ENCODE assay signal across 14 cellular contexts in genomic region chr5:41762426-41762825, GRCh38.
DNase-seq lines count a peak whose midpoint lies in the region; ATAC-seq and TF ChIP-seq lines count a peak whose summit lies in the region.
"Had no signal": no experiment of that assay in that cellular context is flagged by ENCODE, and none has a peak within 500 bp of the region (broad histone marks: within the 10 kb centered on the region; RNA-seq: fewer than 3 reads in every experiment).

No MANE protein-coding gene starts in this region.

- no peak overlapping the region for H4K91ac ChIP-seq in mesenchymal stem cell (ENCODE audit: low read length)

- no peak overlapping the region for H3K18ac ChIP-seq in mesenchymal stem cell (ENCODE audit: low read depth in 1 of 2, low read length in 2 of 2)

- no peaks in the 10 kb centered on the region for H3K27me3 Mint-ChIP-seq in HFFc6 (ENCODE audit: insufficient read depth)
- H3K27me3 Mint-ChIP-seq in activated CD4-positive, alpha-beta memory T cell treated with anti-CD3 and anti-CD28 coated beads, Interleukin-2, amount 10 ng/mL, durations not matched to agents 7 days and 5 days: no peaks in the 10 kb centered on the region
- no peaks in the 10 kb centered on the region for H3K27me3 Mint-ChIP-seq in activated CD8-positive, alpha-beta memory T cell treated with anti-CD3 and anti-CD28 coated beads, Interleukin-2, amount 10 ng/mL, durations not matched to agents 7 days and 5 days

- no peak overlapping the region for H3K4ac ChIP-seq in mesenchymal stem cell (ENCODE audit: low read depth in 1 of 2, low read length in 2 of 2)

- peaks cover 22% of the 10 kb centered on the region for H3K4me1 Mint-ChIP-seq in HFFc6 (ENCODE audit: low read depth)
- no peaks in the 10 kb centered on the region for H3K4me1 Mint-ChIP-seq in activated CD4-positive, alpha-beta memory T cell treated with anti-CD3 and anti-CD28 coated beads, Interleukin-2, amount 10 ng/mL, durations not matched to agents 7 days and 5 days
- no peaks in the 10 kb centered on the region for H3K4me1 Mint-ChIP-seq in activated CD8-positive, alpha-beta memory T cell treated with anti-CD3 and anti-CD28 coated beads, Interleukin-2, amount 10 ng/mL, durations not matched to agents 7 days and 5 days
- H3K4me1 Mint-ChIP-seq: CD14-positive monocyte had no signal

- ATAC-seq in GM19395 (IDR thresholded peaks at IDR 0.05; ENCODE audit: unreplicated experiment): no peak
- no peak for ATAC-seq in activated CD8-positive, alpha-beta memory T cell treated with anti-CD3 and anti-CD28 coated beads, Interleukin-2, amount 10 ng/mL, durations not matched to agents 7 days and 5 days
- ATAC-seq: K562 had no signal

- H3K79me1 ChIP-seq in mesenchymal stem cell (replicated peaks; ENCODE audit: low read length, poor library complexity, severe bottlenecking): no peaks in the 10 kb centered on the region

- H3K36me3 ChIP-seq in mesenchymal stem cell (ENCODE audit: control insufficient read depth in 1 of 2, insufficient read depth in 2 of 2, low read depth in 1 of 2, low read length in 2 of 2) (peaks cover 0 to 35% of the 10 kb centered on the region in 2 experiments), smooth muscle cell (ENCODE audit: low read depth) (no peaks in the 10 kb centered on the region)

- peak overlapping the region; percentile 3; the same call in 1 of the 2 replicates for H3K4me3 Mint-ChIP-seq in HFFc6
- no peak overlapping the region for H3K4me3 Mint-ChIP-seq in activated CD4-positive, alpha-beta memory T cell treated with anti-CD3 and anti-CD28 coated beads, Interleukin-2, amount 10 ng/mL, durations not matched to agents 7 days and 5 days
- no peak overlapping the region for H3K4me3 Mint-ChIP-seq in activated CD8-positive, alpha-beta memory T cell treated with anti-CD3 and anti-CD28 coated beads, Interleukin-2, amount 10 ng/mL, durations not matched to agents 7 days and 5 days
- H3K4me3 Mint-ChIP-seq: CD14-positive monocyte had no signal

- H3K9me3 ChIP-seq in mesenchymal stem cell (ENCODE audit: control insufficient read depth, low read length): no peaks in the 10 kb centered on the region
- no peaks in the 10 kb centered on the region for H3K9me3 ChIP-seq in smooth muscle cell (replicated peaks; ENCODE audit: low read depth)

- H3K27me3 ChIP-seq in mesenchymal stem cell (ENCODE audit: control insufficient read depth in 1 of 2, insufficient read depth in 1 of 2, low read length in 2 of 2): no peaks in the 10 kb centered on the region
- no peaks in the 10 kb centered on the region for H3K27me3 ChIP-seq in smooth muscle cell (ENCODE audit: low read depth)

- POLR2A ChIA-PET in activated CD4-positive, alpha-beta memory T cell treated with anti-CD3 and anti-CD28 coated beads, Interleukin-2, amount 10 ng/mL, durations not matched to agents 7 days and 5 days (lab: Charles Lee): no interaction called here

- TF ChIP-seq CTCF in HFFc6 (IDR thresholded peaks at IDR 0.05) (no peak), VCaP (conservative IDR thresholded peaks at IDR 0.05) (no peak), smooth muscle cell (IDR thresholded peaks at IDR 0.05; ENCODE audit: borderline replicate concordance, insufficient read depth, poor library complexity, severe bottlenecking) (no peak)

- H2AK5ac ChIP-seq in mesenchymal stem cell (ENCODE audit: low read length, severe bottlenecking): no peak overlapping the region

- H3K27ac Mint-ChIP-seq in HFFc6: no peak overlapping the region
- no peak overlapping the region for H3K27ac Mint-ChIP-seq in activated CD4-positive, alpha-beta memory T cell treated with anti-CD3 and anti-CD28 coated beads, Interleukin-2, amount 10 ng/mL, durations not matched to agents 7 days and 5 days
- no peak overlapping the region for H3K27ac Mint-ChIP-seq in activated CD8-positive, alpha-beta memory T cell treated with anti-CD3 and anti-CD28 coated beads, Interleukin-2, amount 10 ng/mL, durations not matched to agents 7 days and 5 days
- H3K27ac Mint-ChIP-seq: CD14-positive monocyte had no signal

- WGBS in mesenchymal stem cell: 84% methylated on average over 1 of the region's 1 CpG
- 85% methylated on average over 1 of the region's 1 CpG for WGBS in smooth muscle cell (ENCODE audit: low lambda C conversion rate)

- no peaks in the 10 kb centered on the region for H4K20me1 ChIP-seq in smooth muscle cell (ENCODE audit: low read depth)

- peaks cover 5% of the 10 kb centered on the region for H3F3A ChIP-seq in smooth muscle cell (ENCODE audit: low read depth)

- DNase-seq in HFFc6 (no peak), mesenchymal stem cell (no peak), smooth muscle cell (lab: John Stamatoyannopoulos, UW; ENCODE audit: unreplicated experiment) (no peak)
- no peak for DNase-seq in activated CD4-positive, alpha-beta memory T cell treated with anti-CD3 and anti-CD28 coated beads, Interleukin-2, amount 10 ng/mL, durations not matched to agents 7 days and 5 days
- no peak for DNase-seq in activated CD8-positive, alpha-beta memory T cell treated with anti-CD3 and anti-CD28 coated beads, Interleukin-2, amount 10 ng/mL, durations not matched to agents 7 days and 5 days
- DNase-seq: DMS79 treated with DMSO at 0.1 percent for 48 hours, NCI-H1417, NCI-H187 treated with DMSO at 0.1 percent for 48 hours, NCI-H345, NCI-H526 had no signal

- no peak overlapping the region for H2BK12ac ChIP-seq in mesenchymal stem cell (ENCODE audit: low read length in 2 of 2)

- no peaks in the 10 kb centered on the region for H3K79me2 ChIP-seq in smooth muscle cell (ENCODE audit: low read depth)

- no peak overlapping the region for H3K14ac ChIP-seq in mesenchymal stem cell (ENCODE audit: low read length in 2 of 2)

- H2BK5ac ChIP-seq in mesenchymal stem cell (ENCODE audit: low read depth, low read length, poor library complexity, severe bottlenecking): no peak overlapping the region

- H2AFZ ChIP-seq in mesenchymal stem cell (ENCODE audit: low read depth, low read length) (no peak overlapping the region), smooth muscle cell (ENCODE audit: low read depth) (peak overlapping the region; percentile 25)

- no peaks in the 10 kb centered on the region for H3K9me3 Mint-ChIP-seq in HFFc6
- H3K9me3 Mint-ChIP-seq in activated CD4-positive, alpha-beta memory T cell treated with anti-CD3 and anti-CD28 coated beads, Interleukin-2, amount 10 ng/mL, durations not matched to agents 7 days and 5 days: no peaks in the 10 kb centered on the region
- H3K9me3 Mint-ChIP-seq in activated CD8-positive, alpha-beta memory T cell treated with anti-CD3 and anti-CD28 coated beads, Interleukin-2, amount 10 ng/mL, durations not matched to agents 7 days and 5 days (ENCODE audit: low read depth): no peaks in the 10 kb centered on the region
- H3K9me3 Mint-ChIP-seq: CD14-positive monocyte had no signal

- CTCF ChIA-PET in activated CD4-positive, alpha-beta memory T cell treated with anti-CD3 and anti-CD28 coated beads, Interleukin-2, amount 10 ng/mL, durations not matched to agents 7 days and 5 days (lab: Charles Lee): no interaction called here
- CTCF ChIA-PET in activated CD8-positive, alpha-beta memory T cell treated with anti-CD3 and anti-CD28 coated beads, Interleukin-2, amount 10 ng/mL, durations not matched to agents 7 days and 5 days (lab: Charles Lee): interaction anchor here (1.2 to 1.4 kb wide), 2 partner anchors 13 to 16 kb away, joined by 3 to 4 read pairs; no protein-coding TSS in a partner anchor

- H3K23ac ChIP-seq in mesenchymal stem cell (ENCODE audit: low read length in 2 of 2): no peak overlapping the region

- H4K8ac ChIP-seq in mesenchymal stem cell (ENCODE audit: low read length): no peak overlapping the region

- no peak overlapping the region for H2BK120ac ChIP-seq in mesenchymal stem cell (ENCODE audit: low read depth, low read length)

- H3K4me2 ChIP-seq in mesenchymal stem cell (ENCODE audit: low read length, poor library complexity, severe bottlenecking) (peak overlapping the region; percentile 33), smooth muscle cell (peak overlapping the region; percentile 85)

- H2BK15ac ChIP-seq in mesenchymal stem cell (ENCODE audit: low read depth, poor library complexity, severe bottlenecking): no peak overlapping the region

- H3K4me1 ChIP-seq in mesenchymal stem cell (ENCODE audit: control insufficient read depth, insufficient read depth, low read depth, low read length): no peaks in the 10 kb centered on the region
- H3K4me1 ChIP-seq in smooth muscle cell (ENCODE audit: low read depth): peaks cover 14% of the 10 kb centered on the region

- H3K9ac ChIP-seq in mesenchymal stem cell (ENCODE audit: low read length) (no peak overlapping the region), smooth muscle cell (ENCODE audit: low read depth) (no peak overlapping the region)

- H3K27ac ChIP-seq in VCaP (peak overlapping the region; percentile 71), mesenchymal stem cell (ENCODE audit: low read length, poor library complexity, severe bottlenecking) (peak overlapping the region; percentile 53), smooth muscle cell (ENCODE audit: low read depth) (peak overlapping the region; percentile 87)

- H3K4me3 ChIP-seq in mesenchymal stem cell (ENCODE audit: insufficient read depth in 1 of 2, low read depth in 1 of 2, low read length in 2 of 2) (no peak overlapping the region), smooth muscle cell (peak overlapping the region; percentile 31)
- H3K4me3 ChIP-seq: K562 had no signal

- H3K36me3 Mint-ChIP-seq in HFFc6 (ENCODE audit: low read depth): no peaks in the 10 kb centered on the region; the same call in 1 of the 2 replicates
- peaks cover 49% of the 10 kb centered on the region for H3K36me3 Mint-ChIP-seq in activated CD4-positive, alpha-beta memory T cell treated with anti-CD3 and anti-CD28 coated beads, Interleukin-2, amount 10 ng/mL, durations not matched to agents 7 days and 5 days (ENCODE audit: low read depth)
- peaks cover 52% of the 10 kb centered on the region for H3K36me3 Mint-ChIP-seq in activated CD8-positive, alpha-beta memory T cell treated with anti-CD3 and anti-CD28 coated beads, Interleukin-2, amount 10 ng/mL, durations not matched to agents 7 days and 5 days
